Comparison of ENCODE assay signal across 15 cellular contexts in the genomic region with DNA sequence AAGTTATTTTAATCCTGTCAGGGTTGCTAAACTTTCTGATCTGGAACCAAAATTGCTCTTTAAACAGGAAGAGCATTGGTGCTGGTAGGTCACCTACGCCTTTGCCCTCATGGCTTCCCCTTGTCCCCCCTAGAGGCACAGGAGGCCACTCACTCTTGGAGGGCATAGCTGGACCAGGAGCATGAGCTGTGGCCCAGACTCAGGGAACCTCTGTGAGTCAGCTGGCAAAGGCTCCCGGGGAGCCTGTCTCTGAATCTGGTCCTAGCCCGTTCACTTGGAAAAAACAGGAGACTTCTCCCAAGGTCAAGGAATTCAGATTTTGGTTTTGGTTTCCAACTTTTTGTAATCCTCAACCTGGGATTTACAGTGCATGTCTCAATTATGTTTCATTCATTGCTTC. TPM values are rescaled to one million over a fixed set of nuclear protein-coding genes. Genes with fewer than 3 reads are reported as not detected.
A peak's percentile ranks its signal among the peaks of the same experiment; 100 is the strongest.
DNase-seq lines count a peak whose midpoint lies in the region; ATAC-seq, FAIRE-seq and TF ChIP-seq lines count a peak whose summit lies in the region.
"Not testable (repeated sequence)": the region's sequence is repeated elsewhere in the genome, so short reads cannot be mapped to it uniquely, and the experiment has no call there.
"Had no signal": no experiment of that assay in that cellular context is flagged by ENCODE, and none has a peak within 500 bp of the region (broad histone marks: within the 10 kb centered on the region; RNA-seq: fewer than 3 reads in every experiment).

No MANE protein-coding gene starts in this region.

- DNase-seq in GM12891 (ENCODE audit: insufficient read length, low spot score); RCC 7860 (ENCODE audit: low spot score); lower lobe of right lung; upper lobe of right lung: not testable (repeated sequence)
- DNase-seq in fibroblast of peridontal ligament (ENCODE audit: extremely low read depth): peak; percentile 0
- DNase-seq in kidney tubule cell (ENCODE audit: low spot score): peak; percentile 0

- not testable (repeated sequence) for H3K9me3 ChIP-seq in lower lobe of right lung, upper lobe of right lung

- H3K27ac ChIP-seq in lower lobe of right lung, upper lobe of right lung: not testable (repeated sequence)

- not testable (repeated sequence) for TF ChIP-seq CTCF in lower lobe of right lung (IDR thresholded peaks at IDR 0.05); upper lobe of right lung (IDR thresholded peaks at IDR 0.05)

- TF ChIP-seq POLR2A in GM12891 (IDR thresholded peaks at IDR 0.05; ENCODE audit: low read depth, low read length): not testable (repeated sequence)

- FAIRE-seq in GM12891 (lab: Jason Lieb, UNC) (peak; percentile 26), RCC 7860 (lab: Jason Lieb, UNC) (peak; percentile 29)

- H3K4me3 ChIP-seq in lower lobe of right lung, upper lobe of right lung: not testable (repeated sequence)

- not testable (repeated sequence) for H3K27me3 ChIP-seq in lower lobe of right lung (ENCODE audit: low read depth); upper lobe of right lung

- H3K4me1 ChIP-seq in lower lobe of right lung, upper lobe of right lung: not testable (repeated sequence)

- ATAC-seq in lower lobe of right lung (peak; percentile 17 to 31), upper lobe of right lung (peak; percentile 39)

- not testable (repeated sequence) for H3K36me3 ChIP-seq in lower lobe of right lung, upper lobe of right lung

- intact Hi-C loops in lower lobe of right lung (cut with DNase I); upper lobe of right lung (cut with DNase I): not testable (repeated sequence)

RNA-seq across cellular contexts. Expression of a gene that starts 9.6 kb away (rescaled TPM):
- polyA plus RNA-seq in GM12891 (2012; ENCODE audit: low read depth, missing spikeins): 0.39 TPM
- total RNA-seq in lower lobe of right lung (0.15 TPM), upper lobe of right lung (not detected)
- total RNA-seq: B cell; Caco-2; CD4-positive, CD25-positive, alpha-beta regulatory T cell; CD8-positive, alpha-beta T cell; H4; H9; HFFc6 had no signal
- polyA plus RNA-seq: AG04450 had no signal

RNA-seq across cellular contexts. Expression of a gene that starts 33.4 kb away (rescaled TPM):
- polyA plus RNA-seq in GM12891 (2012; ENCODE audit: low read depth, missing spikeins): 4.8 TPM
- 39.5 TPM for total RNA-seq in lower lobe of right lung
- 36.9 TPM for total RNA-seq in upper lobe of right lung
- total RNA-seq: HFFc6 had no signal

RNA-seq across cellular contexts. Expression of a gene that starts 52.7 kb away (rescaled TPM):
- polyA plus RNA-seq in GM12891 (2012; ENCODE audit: low read depth, missing spikeins): 0.31 TPM
- total RNA-seq in lower lobe of right lung (4.2 TPM), upper lobe of right lung (4.9 TPM)
- total RNA-seq: CD4-positive, CD25-positive, alpha-beta regulatory T cell; GM23248; HFFc6 had no signal
- polyA plus RNA-seq: GM23248 had no signal

RNA-seq across cellular contexts. Expression of a gene that starts 57.2 kb away (rescaled TPM):
- polyA plus RNA-seq in GM12891 (2012; ENCODE audit: low read depth, missing spikeins): 0.51 TPM
- total RNA-seq in lower lobe of right lung (12.1 TPM), upper lobe of right lung (13.9 TPM)
- total RNA-seq: GM23248, H4, HFFc6 had no signal
- polyA plus RNA-seq: AG04450 had no signal
